In the genomic region with DNA sequence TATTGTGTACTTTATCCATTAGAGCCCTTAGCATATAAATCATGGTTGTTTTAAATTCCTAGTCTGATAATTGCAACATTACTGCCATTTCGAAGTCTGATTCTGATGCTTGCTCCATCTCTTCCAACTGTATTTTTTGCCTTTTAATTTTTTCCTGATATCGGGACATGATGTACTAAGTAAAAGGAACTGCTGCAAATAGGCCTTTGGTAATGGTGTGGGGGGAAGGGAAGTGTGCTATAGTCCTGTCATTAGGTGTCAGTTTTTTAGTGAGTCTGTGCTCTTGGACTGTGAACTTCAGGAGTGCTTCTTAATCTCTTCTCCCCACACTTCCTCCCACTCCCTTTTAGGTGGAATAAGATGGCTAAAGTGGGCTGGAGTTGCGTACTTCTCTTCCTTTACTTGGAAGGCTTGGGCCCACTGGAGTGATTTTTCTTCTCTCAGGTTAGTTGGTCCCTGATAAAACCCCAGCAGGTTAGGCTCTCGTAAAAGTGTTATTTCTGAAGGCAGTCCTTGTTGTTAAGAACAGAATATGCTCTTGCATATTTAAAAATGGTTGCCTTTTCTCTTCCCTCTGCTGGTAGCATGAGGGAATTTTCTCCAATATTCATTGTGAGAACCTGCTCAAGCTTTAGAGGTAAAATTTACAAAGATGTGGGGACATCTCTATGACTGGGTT, we compare ENCODE assay signal across 9 cellular contexts. TPM values are rescaled to one million over a fixed set of nuclear protein-coding genes. Genes with fewer than 3 reads are reported as not detected.
DNase-seq lines count a peak whose midpoint lies in the region; ATAC-seq and TF ChIP-seq lines count a peak whose summit lies in the region.
"Had no signal": no experiment of that assay in that cellular context is flagged by ENCODE, and none has a peak within 500 bp of the region (broad histone marks: within the 10 kb centered on the region; RNA-seq: fewer than 3 reads in every experiment).

No MANE protein-coding gene starts in this region.

- no peak overlapping the region for H3K27ac ChIP-seq in endodermal cell (ENCODE audit: low read depth, low read length)
- H3K27ac ChIP-seq in parathyroid adenoma, result peak overlapping the region; percentile 66

- 84 to 92% methylated on average over 3 to 4 of the region's 4 CpGs for WGBS in endodermal cell (ENCODE audit: insufficient coverage in 1 of 2, insufficient read length in 1 of 2), 2 experiments

- no peaks in the 10 kb centered on the region for H3K9me3 Mint-ChIP-seq in endodermal cell
- H3K9me3 Mint-ChIP-seq: naive B cell had no signal

- H3K36me3 ChIP-seq in endodermal cell (ENCODE audit: control insufficient read depth, insufficient read depth, low read length) (peaks cover 34% of the 10 kb centered on the region), parathyroid adenoma (ENCODE audit: control insufficient read depth, insufficient read depth, low read length) (no peaks in the 10 kb centered on the region)

- intact Hi-C loops in head of caudate nucleus (cut with DNase I), result no loop called here

- ATAC-seq in GM18861 (IDR thresholded peaks at IDR 0.05; ENCODE audit: unreplicated experiment), result peak; percentile 48

- H3K4me3 Mint-ChIP-seq in endodermal cell, result no peak overlapping the region
- H3K4me3 Mint-ChIP-seq: naive B cell had no signal

- no peak overlapping the region for H3K9ac ChIP-seq in endodermal cell (ENCODE audit: extremely low read depth, low read length, poor library complexity, severe bottlenecking)
- no peak overlapping the region for H3K9ac ChIP-seq in parathyroid adenoma

- peak overlapping the region; percentile 10 for H3K4me2 ChIP-seq in parathyroid adenoma (ENCODE audit: low read length)

- H3K27ac Mint-ChIP-seq in endodermal cell, result peak overlapping the region; percentile 26

- H3K4me3 ChIP-seq in endodermal cell (ENCODE audit: low read length) (no peak overlapping the region), parathyroid adenoma (ENCODE audit: low read depth, low read length) (no peak overlapping the region)

- H3K27me3 ChIP-seq in endodermal cell (ENCODE audit: control insufficient read depth, insufficient read depth, low read length, poor library complexity, severe bottlenecking) (no peaks in the 10 kb centered on the region), parathyroid adenoma (ENCODE audit: control insufficient read depth, insufficient read depth, low read length) (no peaks in the 10 kb centered on the region)

- peaks cover 27% of the 10 kb centered on the region for H3K36me3 Mint-ChIP-seq in endodermal cell (ENCODE audit: low read depth)

- H3K4me1 ChIP-seq in endodermal cell (ENCODE audit: control insufficient read depth, insufficient read depth, low read length), result no peaks in the 10 kb centered on the region
- H3K4me1 ChIP-seq in parathyroid adenoma, result peaks cover 23% of the 10 kb centered on the region

- peaks cover 13% of the 10 kb centered on the region for H3K4me1 Mint-ChIP-seq in endodermal cell

- H3K27me3 Mint-ChIP-seq in endodermal cell (ENCODE audit: insufficient read depth), result no peaks in the 10 kb centered on the region
- H3K27me3 Mint-ChIP-seq: naive B cell had no signal

- H3K79me2 ChIP-seq in parathyroid adenoma, result peaks cover 60% of the 10 kb centered on the region

- H3K9me3 ChIP-seq in endodermal cell (ENCODE audit: control insufficient read depth, low read length) (no peaks in the 10 kb centered on the region), parathyroid adenoma (ENCODE audit: control insufficient read depth, low read length) (no peaks in the 10 kb centered on the region)

- DNase-seq in Kasumi-1 (lab: John Stamatoyannopoulos, UW) (peak; percentile 30 to 56), endodermal cell (peak; percentile 53), midbrain (lab: John Stamatoyannopoulos, UW) (no peak), globus pallidus (ENCODE audit: low spot score) (no peak), head of caudate nucleus (no peak)
- DNase-seq in activated CD8-positive, alpha-beta memory T cell treated with anti-CD3 and anti-CD28 coated beads, Interleukin-2, amount 50 U/mL, for 48 hours, result no peak
- DNase-seq: naive B cell had no signal

- peak; percentile 77 for TF ChIP-seq CTCF in endodermal cell (conservative IDR thresholded peaks at IDR 0.05)
- peak; percentile 50 for TF ChIP-seq CTCF in parathyroid adenoma (IDR thresholded peaks at IDR 0.05)

- no peak overlapping the region for H2AFZ ChIP-seq in parathyroid adenoma

RNA-seq across cellular contexts. Expression of a gene that starts 18.1 kb away (rescaled TPM):
- total RNA-seq in endodermal cell, result 10 to 100 TPM; 19.2 to 25.2 TPM
- polyA plus RNA-seq in endodermal cell (2013, experiment 1 of 2), result 5.2 TPM
- polyA plus RNA-seq in endodermal cell (2013, experiment 2 of 2), result 6.2 TPM

Comparison
In these comparisons a context has a peak if more than half of its experiments do, and no peak if none do; other contexts are left out.
1. DNase-seq: peak in Kasumi-1 (2 of 2) and endodermal cell (single experiment); none in midbrain (single experiment), globus pallidus (single experiment), head of caudate nucleus (0 of 42) and activated CD8-positive, alpha-beta memory T cell treated with anti-CD3 and anti-CD28 coated beads, Interleukin-2, amount 50 U/mL, for 48 hours (single experiment).